Comparison of ENCODE assay signal across 1 cellular context in the genomic region with DNA sequence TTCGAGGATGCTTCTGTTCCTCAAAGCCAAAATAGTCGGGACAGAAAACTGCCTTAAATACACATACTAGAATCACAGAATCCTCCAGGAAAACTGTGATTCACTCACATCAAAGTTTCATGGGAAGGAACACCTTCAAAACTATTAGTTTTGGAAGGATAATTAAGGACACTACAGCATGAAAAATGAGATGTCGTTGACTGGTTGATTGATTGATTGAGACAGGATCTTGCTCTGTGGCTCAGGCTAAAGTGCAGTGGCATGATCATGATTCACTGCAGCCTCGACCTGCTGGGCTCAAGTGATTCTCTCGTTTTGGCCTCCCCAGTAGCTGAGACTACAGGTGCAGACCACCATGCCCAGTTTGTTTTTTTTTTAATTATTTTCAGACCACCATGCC.
TF ChIP-seq lines count a peak whose summit lies in the region.

No MANE protein-coding gene starts in this region.

TF ChIP-seq in H1, 55 proteins besides CTCF, POLR2A, EP300 and RAD21 (continued from another document):
- TF ChIP-seq ATF3 (IDR thresholded peaks at IDR 0.05; ENCODE audit: insufficient read depth, low read depth, low read length) (no peak), NRF1 (IDR thresholded peaks at IDR 0.05; ENCODE audit: low read depth, low read length) (no peak), CBX8 (IDR thresholded peaks at IDR 0.05; ENCODE audit: borderline replicate concordance, low read depth, low read length) (no peak), ATF2 (IDR thresholded peaks at IDR 0.05; ENCODE audit: low read length) (no peak), SIN3A (conservative IDR thresholded peaks at IDR 0.05 in 1 of 2, IDR thresholded peaks at IDR 0.05 in 1 of 2; ENCODE audit: low read depth in 1 of 2, low read length in 2 of 2) (no peak), PHF8 (conservative IDR thresholded peaks at IDR 0.05; ENCODE audit: low read depth, low read length) (no peak), SAP30 (IDR thresholded peaks at IDR 0.05; ENCODE audit: insufficient read depth, insufficient replicate concordance, low read length) (no peak), BACH1 (IDR thresholded peaks at IDR 0.05; ENCODE audit: low read length) (no peak), SP4 (IDR thresholded peaks at IDR 0.05; ENCODE audit: low read length) (no peak), CHD2 (IDR thresholded peaks at IDR 0.05; ENCODE audit: low read length) (no peak)
